ENCODE assay signal across 8 cellular contexts in genomic region chr1:50978144-50978851, GRCh38. TPM values are rescaled to one million over a fixed set of nuclear protein-coding genes. Genes with fewer than 3 reads are reported as not detected.
DNase-seq lines count a peak whose midpoint lies in the region; ATAC-seq, FAIRE-seq and TF ChIP-seq lines count a peak whose summit lies in the region.

No MANE protein-coding gene starts in this region.

- peak overlapping the region; percentile 54 to 74 for H3K4me2 ChIP-seq in H1 (ENCODE audit: insufficient read depth in 1 of 2, low read depth in 2 of 2, low read length in 2 of 2)

- no peaks in the 10 kb centered on the region for H3K79me1 ChIP-seq in H1 (ENCODE audit: low read depth, low read length)

- no peak overlapping the region for H4K8ac ChIP-seq in H1 (ENCODE audit: extremely low read depth, insufficient read depth, low read length)

- H3K4ac ChIP-seq in H1 (replicated peaks; ENCODE audit: insufficient read length, low read depth, low read length) = no peak overlapping the region

- CTCF ChIA-PET in H1 (lab: Charles Lee; ENCODE audit: partially characterized antibody) = interaction anchor here (0.7 to 3.0 kb wide), 5 partner anchors 17 to 212 kb away, joined by 3 to 14 read pairs (median 7); no protein-coding TSS in a partner anchor

- peak; percentile 37 for ATAC-seq in GM18505 (IDR thresholded peaks at IDR 0.05; ENCODE audit: unreplicated experiment)
- peak; percentile 33 for ATAC-seq in HG02884 (IDR thresholded peaks at IDR 0.05; ENCODE audit: unreplicated experiment)

- POLR2A ChIA-PET in H1 (lab: Charles Lee; ENCODE audit: partially characterized antibody) = interaction anchor here (0.7 to 1.4 kb wide), 3 partner anchors 8 to 563 kb away, joined by 3 to 4 read pairs (median 4); partner anchors contain the start of gene CDKN2C

- H3K4me3 ChIP-seq in WERI-Rb-1 (ENCODE audit: low read depth, low read length) (peak overlapping the region; percentile 91), H1 (ENCODE audit: extremely low read depth in 1 of 4, insufficient read depth in 2 of 4, low read depth in 3 of 4, low read length in 4 of 4) (peak overlapping the region; percentile 7 to 67 (median 32); a peak in 7 of 8 replicates)

- no peak overlapping the region for H3K23ac ChIP-seq in H1 (ENCODE audit: insufficient read length)

- H2BK5ac ChIP-seq in H1 (ENCODE audit: low read depth, low read length) = no peak overlapping the region

- H3K27ac ChIP-seq in WERI-Rb-1 = peak overlapping the region; percentile 99
- H3K27ac ChIP-seq in H1 (ENCODE audit: low read depth, low read length) = no peak overlapping the region

- TF ChIP-seq EP300 in H1 (IDR thresholded peaks at IDR 0.05; ENCODE audit: borderline replicate concordance in 1 of 2, low read depth in 2 of 2, low read length in 2 of 2) = peak in 1 of 2 experiments; percentile 51; a peak in 1 of 3 replicates

- no peak overlapping the region for H2AFZ ChIP-seq in H1 (ENCODE audit: low read length)

- no peak overlapping the region for H4K91ac ChIP-seq in H1 (replicated peaks; ENCODE audit: insufficient read length, low read length)

- no peak for FAIRE-seq in H1 (lab: Jason Lieb, UNC)

- peaks cover 3% of the 10 kb centered on the region; the same call in 1 of the 2 replicates for H3K23me2 ChIP-seq in H1 (ENCODE audit: low read depth, low read length)

- TF ChIP-seq CTCF in WERI-Rb-1 (IDR thresholded peaks at IDR 0.05; ENCODE audit: low read depth, low read length) (no peak), H1 (IDR thresholded peaks at IDR 0.05; ENCODE audit: control extremely low read depth in 1 of 3, insufficient read depth in 1 of 3, low read depth in 1 of 3, low read length in 3 of 3) (no peak)

- H2BK15ac ChIP-seq in H1 (ENCODE audit: low read length) = no peak overlapping the region

- H4K20me1 ChIP-seq in H1 (replicated peaks in 1 of 2; ENCODE audit: control insufficient read depth in 1 of 2, insufficient read depth in 2 of 2, low read length in 2 of 2) = peaks cover 7 to 8% of the 10 kb centered on the region in 2 experiments

- no peak overlapping the region for H3K9ac ChIP-seq in H1 (replicated peaks in 1 of 4; ENCODE audit: extremely low read depth in 1 of 4, low read depth in 3 of 4, low read length in 3 of 4)

- H3K18ac ChIP-seq in H1 (ENCODE audit: extremely low read depth, low read length) = no peak overlapping the region

- 1% methylated on average over 32 of the region's 42 CpGs; no CpG with 5 or more reads in 1 of the 2 experiments for WGBS in H1 (ENCODE audit: extremely low coverage in 1 of 2, insufficient coverage in 1 of 2, insufficient read length in 1 of 2, insufficient replicate concordance in 2 of 2, low coverage in 1 of 2, low lambda C conversion rate in 2 of 2, missing lambda C conversion rate in 1 of 2), 2 experiments

- DNase-seq in AG08395 (ENCODE audit: low spot score) (peak; percentile 58), NCI-H2081 (lab: John Stamatoyannopoulos, UW) (peak; percentile 94 to 95), WERI-Rb-1 (peak; percentile 83), H1 (ENCODE audit: low read depth in 1 of 2, low spot score in 2 of 2) (peak; percentile 63 to 90), medulla oblongata (ENCODE audit: extremely low spot score) (peak; percentile 57), superior temporal gyrus (ENCODE audit: extremely low spot score) (peak; percentile 62)

- H3K27me3 ChIP-seq in WERI-Rb-1 (ENCODE audit: insufficient read depth, low read depth, severe bottlenecking) (no peaks in the 10 kb centered on the region), H1 (replicated peaks in 1 of 4; ENCODE audit: control insufficient read depth in 3 of 4, extremely low read depth in 1 of 4, insufficient read depth in 3 of 4, low read length in 3 of 4) (peaks cover 37 to 86% (median 58%) of the 10 kb centered on the region in 4 experiments)

- peak; percentile 57 for TF ChIP-seq POLR2A in GM18505 (IDR thresholded peaks at IDR 0.05; ENCODE audit: borderline replicate concordance, extremely low read depth, insufficient read depth, insufficient read length)
- no peak for TF ChIP-seq POLR2A in H1 (IDR thresholded peaks at IDR 0.05; ENCODE audit: control extremely low read depth in 1 of 2, low read depth in 2 of 2, low read length in 2 of 2)

- H3K14ac ChIP-seq in H1 (ENCODE audit: insufficient read length) = no peak overlapping the region

- H3K9me3 ChIP-seq in WERI-Rb-1 (ENCODE audit: severe bottlenecking) = no peaks in the 10 kb centered on the region
- H3K9me3 ChIP-seq in H1 (ENCODE audit: insufficient read depth in 2 of 2, low read depth in 1 of 2, low read length in 1 of 2) = no peaks in the 10 kb centered on the region

- H2BK20ac ChIP-seq in H1 (ENCODE audit: low read length) = no peak overlapping the region

- no peak overlapping the region for H3K56ac ChIP-seq in H1 (replicated peaks; ENCODE audit: insufficient read length, low read depth, low read length)

- no peak overlapping the region for H2BK12ac ChIP-seq in H1 (ENCODE audit: low read depth, low read length)

- H3K36me3 ChIP-seq in WERI-Rb-1 (peaks cover 25% of the 10 kb centered on the region), H1 (ENCODE audit: control insufficient read depth in 2 of 4, insufficient read depth in 4 of 4, low read length in 3 of 4) (no peaks in the 10 kb centered on the region)

- H2AK5ac ChIP-seq in H1 (ENCODE audit: low read depth, low read length) = no peak overlapping the region

- no peak for TF ChIP-seq RAD21 in H1 (IDR thresholded peaks at IDR 0.05 in 1 of 2, conservative IDR thresholded peaks at IDR 0.05 in 1 of 2; ENCODE audit: low read depth in 2 of 2, low read length in 2 of 2)

- no peak overlapping the region for H4K5ac ChIP-seq in H1 (ENCODE audit: insufficient read length, low read depth, low read length)

- H3K4me1 ChIP-seq in H1 (replicated peaks in 1 of 4; ENCODE audit: control insufficient read depth in 3 of 4, insufficient read depth in 4 of 4, low read length in 3 of 4) = peaks cover 2 to 6% (median 4%) of the 10 kb centered on the region in 4 experiments; a peak in 5 of 7 replicates

- no peaks in the 10 kb centered on the region for H3K79me2 ChIP-seq in H1 (ENCODE audit: control insufficient read depth in 1 of 2, insufficient read depth in 2 of 2, low read length in 2 of 2)

- no peak overlapping the region for H2BK120ac ChIP-seq in H1 (replicated peaks; ENCODE audit: low read depth, low read length)

TF ChIP-seq in H1, 55 proteins besides CTCF, POLR2A, EP300 and RAD21 (continues in another document):
- TF ChIP-seq BCL11A (IDR thresholded peaks at IDR 0.05; ENCODE audit: low read depth in 2 of 2, low read length in 2 of 2) = no peak
- peak; percentile 21 for TF ChIP-seq NANOG (IDR thresholded peaks at IDR 0.05; ENCODE audit: insufficient read depth, low read depth, low read length, poor library complexity, severe bottlenecking)
- no peak for TF ChIP-seq CBX8 (IDR thresholded peaks at IDR 0.05; ENCODE audit: borderline replicate concordance, low read depth, low read length)
- no peak for TF ChIP-seq SP2 (IDR thresholded peaks at IDR 0.05; ENCODE audit: low read length)
- TF ChIP-seq RFX5 (IDR thresholded peaks at IDR 0.05; ENCODE audit: borderline replicate concordance, low read depth, low read length) = no peak
- peak; percentile 84; the same call in 1 of the 2 replicates for TF ChIP-seq EGR1 (IDR thresholded peaks at IDR 0.05; ENCODE audit: borderline replicate concordance, low read depth, low read length)
- peak; percentile 82 for TF ChIP-seq RNF2 (IDR thresholded peaks at IDR 0.05; ENCODE audit: borderline replicate concordance, low read depth, low read length, missing control alignments, poor library complexity, severe bottlenecking)
- TF ChIP-seq ASH2L (IDR thresholded peaks at IDR 0.05; ENCODE audit: low read length) = peak; percentile 59
- no peak for TF ChIP-seq SRF (IDR thresholded peaks at IDR 0.05; ENCODE audit: low read depth, low read length)
- TF ChIP-seq BACH1 (IDR thresholded peaks at IDR 0.05; ENCODE audit: low read length) = no peak
- TF ChIP-seq TAF7 (optimal IDR thresholded peaks at IDR 0.05; ENCODE audit: borderline replicate concordance, low read depth, low read length) = no peak
- TF ChIP-seq USF2 (IDR thresholded peaks at IDR 0.05; ENCODE audit: low read length) = no peak
- 0 out of 2 replicates have a peak, but pooled peaks have one; percentile 48 for TF ChIP-seq TEAD4 (IDR thresholded peaks at IDR 0.05; ENCODE audit: low read depth, low read length)
- TF ChIP-seq KDM5A (IDR thresholded peaks at IDR 0.05; ENCODE audit: low read length) = no peak
- no peak for TF ChIP-seq SAP30 (IDR thresholded peaks at IDR 0.05; ENCODE audit: insufficient read depth, insufficient replicate concordance, low read length)

RNA-seq across cellular contexts. Expression of gene CDKN2C, which starts 8.3 kb away (rescaled TPM):
- total RNA-seq in H1 (2021; fragmentation: NEBNext Ultra II Directional; extraction: Animal tissue kit (Norgen Biotek cat#: 25700)) = not detected in 2 replicates
- polyA plus RNA-seq in H1 (2011; rRNA removed) = 0.05 TPM in 1 of 2 replicates, not detected in the other
- not detected for polyA plus RNA-seq in H1 (2011; cell fraction: cytosol; rRNA removed)
- 0.06 TPM for polyA plus RNA-seq in H1 (2011; cell fraction: nucleus; rRNA removed)
- not detected in 4 replicates for polyA plus RNA-seq in H1 (2012, experiment 1 of 2)
- polyA plus RNA-seq in H1 (2012, experiment 2 of 2) = not detected
- not detected for polyA plus RNA-seq in H1 (2013, experiment 1 of 2)
- not detected for polyA plus RNA-seq in H1 (2013, experiment 2 of 2)
- polyA minus RNA-seq in H1 (2011; rRNA and poly(A)+ RNA removed) = not detected in 2 replicates
- polyA minus RNA-seq in H1 (2011; cell fraction: cytosol; rRNA and poly(A)+ RNA removed) = 0.81 TPM
- 0.50 TPM for polyA minus RNA-seq in H1 (2011; cell fraction: nucleus; rRNA and poly(A)+ RNA removed)

RNA-seq across cellular contexts. Expression of gene FAF1, which starts 18.2 kb away (rescaled TPM):
- total RNA-seq in H1 (2021; fragmentation: NEBNext Ultra II Directional; extraction: Animal tissue kit (Norgen Biotek cat#: 25700)) = 63.9 and 65.9 TPM in 2 replicates
- 5.9 and 10.8 TPM in 2 replicates for polyA plus RNA-seq in H1 (2011; rRNA removed)
- 16.2 TPM for polyA plus RNA-seq in H1 (2011; cell fraction: cytosol; rRNA removed)
- 4.7 TPM for polyA plus RNA-seq in H1 (2011; cell fraction: nucleus; rRNA removed)
- polyA plus RNA-seq in H1 (2012, experiment 1 of 2) = 41.9 to 60.7 TPM (median 46.5 TPM) in 4 replicates
- 7.3 TPM for polyA plus RNA-seq in H1 (2012, experiment 2 of 2)
- polyA plus RNA-seq in H1 (2013, experiment 1 of 2) = 21.9 TPM
- 23.1 TPM for polyA plus RNA-seq in H1 (2013, experiment 2 of 2)
- 44.3 and 62.3 TPM in 2 replicates for polyA minus RNA-seq in H1 (2011; rRNA and poly(A)+ RNA removed)
- 19.8 TPM for polyA minus RNA-seq in H1 (2011; cell fraction: cytosol; rRNA and poly(A)+ RNA removed)
- polyA minus RNA-seq in H1 (2011; cell fraction: nucleus; rRNA and poly(A)+ RNA removed) = 54.6 TPM
